Comparison of ENCODE assay signal across 1 cellular context in the genomic region with DNA sequence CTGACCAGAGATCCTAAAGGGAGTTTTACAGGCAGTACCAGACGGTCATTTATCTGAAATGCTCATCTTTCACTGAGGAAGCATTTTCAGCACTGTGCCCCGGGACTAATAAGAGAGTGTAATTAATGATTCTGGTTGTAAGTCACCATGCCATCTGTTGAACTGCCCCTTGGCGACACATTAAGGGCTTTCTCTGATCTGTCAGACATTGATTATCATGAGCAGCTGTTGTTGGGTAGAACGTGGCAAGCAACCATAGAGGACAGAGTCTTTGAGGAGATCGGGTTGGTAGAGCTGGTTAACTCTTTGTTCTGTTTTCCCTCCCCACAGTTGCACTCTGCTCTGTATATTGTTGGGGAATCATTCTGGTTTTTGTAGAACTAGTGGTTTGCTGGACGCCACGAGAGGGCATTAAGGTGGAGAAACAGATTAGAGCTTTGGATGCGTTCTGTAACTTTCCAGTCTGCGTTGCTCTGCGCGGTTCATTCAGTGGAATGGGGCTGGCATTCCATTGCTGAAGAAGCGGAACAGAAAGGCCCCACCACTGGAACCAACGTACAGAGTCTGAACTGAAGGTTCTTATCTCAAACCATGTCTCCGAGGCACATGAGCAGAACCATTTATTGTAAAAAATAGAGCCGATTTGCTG.
TF ChIP-seq lines count a peak whose summit lies in the region.

No MANE protein-coding gene starts in this region.

TF ChIP-seq in liver, 16 proteins besides CTCF, POLR2A, EP300 and RAD21 (continued from another document):
- TF ChIP-seq, protein P1, sequence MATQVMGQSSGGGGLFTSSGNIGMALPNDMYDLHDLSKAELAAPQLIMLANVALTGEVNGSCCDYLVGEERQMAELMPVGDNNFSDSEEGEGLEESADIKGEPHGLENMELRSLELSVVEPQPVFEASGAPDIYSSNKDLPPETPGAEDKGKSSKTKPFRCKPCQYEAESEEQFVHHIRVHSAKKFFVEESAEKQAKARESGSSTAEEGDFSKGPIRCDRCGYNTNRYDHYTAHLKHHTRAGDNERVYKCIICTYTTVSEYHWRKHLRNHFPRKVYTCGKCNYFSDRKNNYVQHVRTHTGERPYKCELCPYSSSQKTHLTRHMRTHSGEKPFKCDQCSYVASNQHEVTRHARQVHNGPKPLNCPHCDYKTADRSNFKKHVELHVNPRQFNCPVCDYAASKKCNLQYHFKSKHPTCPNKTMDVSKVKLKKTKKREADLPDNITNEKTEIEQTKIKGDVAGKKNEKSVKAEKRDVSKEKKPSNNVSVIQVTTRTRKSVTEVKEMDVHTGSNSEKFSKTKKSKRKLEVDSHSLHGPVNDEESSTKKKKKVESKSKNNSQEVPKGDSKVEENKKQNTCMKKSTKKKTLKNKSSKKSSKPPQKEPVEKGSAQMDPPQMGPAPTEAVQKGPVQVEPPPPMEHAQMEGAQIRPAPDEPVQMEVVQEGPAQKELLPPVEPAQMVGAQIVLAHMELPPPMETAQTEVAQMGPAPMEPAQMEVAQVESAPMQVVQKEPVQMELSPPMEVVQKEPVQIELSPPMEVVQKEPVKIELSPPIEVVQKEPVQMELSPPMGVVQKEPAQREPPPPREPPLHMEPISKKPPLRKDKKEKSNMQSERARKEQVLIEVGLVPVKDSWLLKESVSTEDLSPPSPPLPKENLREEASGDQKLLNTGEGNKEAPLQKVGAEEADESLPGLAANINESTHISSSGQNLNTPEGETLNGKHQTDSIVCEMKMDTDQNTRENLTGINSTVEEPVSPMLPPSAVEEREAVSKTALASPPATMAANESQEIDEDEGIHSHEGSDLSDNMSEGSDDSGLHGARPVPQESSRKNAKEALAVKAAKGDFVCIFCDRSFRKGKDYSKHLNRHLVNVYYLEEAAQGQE (IDR thresholded peaks at IDR 0.05): peak; percentile 9
TF ChIP-seq in liver: peak in this region for 1.
